In genomic region chr1:172477216-172477615, GRCh38 we compare ENCODE assay signal across 29 cellular contexts. TPM values are rescaled to one million over a fixed set of nuclear protein-coding genes. Genes with fewer than 3 reads are reported as not detected.
DNase-seq lines count a peak whose midpoint lies in the region; ATAC-seq, FAIRE-seq and TF ChIP-seq lines count a peak whose summit lies in the region.
"Had no signal": no experiment of that assay in that cellular context is flagged by ENCODE, and none has a peak within 500 bp of the region (broad histone marks: within the 10 kb centered on the region; RNA-seq: fewer than 3 reads in every experiment).

No MANE protein-coding gene starts in this region.

- peak overlapping the region; percentile 99 for H3K4ac ChIP-seq in trophoblast cell (ENCODE audit: low read depth, low read length)

- H3K18ac ChIP-seq in trophoblast cell (ENCODE audit: low read length), result peak overlapping the region; percentile 98

- H3K9ac ChIP-seq in HCT116 (ENCODE audit: low read length) (no peak overlapping the region), PC-3 (ENCODE audit: low read length) (no peak overlapping the region), trophoblast cell (ENCODE audit: low read length) (no peak overlapping the region)
- H3K9ac ChIP-seq: BLaER1, GM23248, KMS-11 had no signal

- H4K20me1 ChIP-seq in HCT116 (ENCODE audit: insufficient read depth) (no peaks in the 10 kb centered on the region), PC-3 (ENCODE audit: low read length) (no peaks in the 10 kb centered on the region)
- H4K20me1 ChIP-seq: BLaER1 had no signal

- H3K79me2 ChIP-seq in HCT116 (ENCODE audit: insufficient read depth, low read length) (no peaks in the 10 kb centered on the region), PC-3 (ENCODE audit: low read length) (no peaks in the 10 kb centered on the region), trophoblast cell (ENCODE audit: control insufficient read depth, insufficient read depth, low read length, poor library complexity) (peaks cover 3% of the 10 kb centered on the region)

- peak overlapping the region; percentile 97 for H2BK12ac ChIP-seq in trophoblast cell (ENCODE audit: low read length)

- CTCF ChIA-PET in HCT116 (lab: Charles Lee), result no interaction called here
- CTCF ChIA-PET in PC-3 (lab: Charles Lee), result no interaction called here

- H2AFZ ChIP-seq in HCT116 (ENCODE audit: low read depth, low read length, poor library complexity, severe bottlenecking), result peak overlapping the region; percentile 48
- H2AFZ ChIP-seq in PC-3 (ENCODE audit: low read length), result no peak overlapping the region
- H2AFZ ChIP-seq in trophoblast cell (ENCODE audit: insufficient read depth, low read length, poor library complexity), result no peak overlapping the region
- H2AFZ ChIP-seq: GM23248 had no signal

- H3K4me1 Mint-ChIP-seq in effector memory CD8-positive, alpha-beta T cell (ENCODE audit: low read depth in 2 of 2), result no peaks in the 10 kb centered on the region

- peak overlapping the region; percentile 100 for H2AK5ac ChIP-seq in trophoblast cell (ENCODE audit: low read length)

- peak overlapping the region; percentile 96 for H3K14ac ChIP-seq in trophoblast cell (ENCODE audit: low read length)

- ATAC-seq in HCT116 (no peak), PC-3 (no peak), foreskin keratinocyte (no peak)
- no peak for ATAC-seq in effector memory CD8-positive, alpha-beta T cell (replicated peaks)

- H3K27ac ChIP-seq in HCT116 (ENCODE audit: low read depth, low read length) (no peak overlapping the region; the same call in 1 of the 2 replicates), PC-3 (ENCODE audit: low read length) (0 out of 2 replicates have a peak overlapping the region, but pooled peaks have one; percentile 38), foreskin keratinocyte (peak overlapping the region; percentile 1), trophoblast cell (ENCODE audit: low read depth, low read length) (peak overlapping the region; percentile 98)
- H3K27ac ChIP-seq: BLaER1, GM23248, KMS-11, SK-N-MC had no signal

- H4K8ac ChIP-seq in trophoblast cell (ENCODE audit: low read depth, low read length), result peak overlapping the region; percentile 87

- TF ChIP-seq CTCF in HCT116 (IDR thresholded peaks at IDR 0.05 in 2 of 3, conservative IDR thresholded peaks at IDR 0.05 in 1 of 3; ENCODE audit: borderline replicate concordance in 1 of 3, insufficient read depth in 1 of 3, low read depth in 2 of 3, low read length in 2 of 3) (no peak), PC-3 (conservative IDR thresholded peaks at IDR 0.05; ENCODE audit: low read depth, low read length) (no peak), foreskin keratinocyte (conservative IDR thresholded peaks at IDR 0.05) (no peak)

- H3K36me3 ChIP-seq in HCT116 (ENCODE audit: control insufficient read depth in 1 of 2, insufficient read depth in 2 of 2, low read length in 2 of 2) (no peaks in the 10 kb centered on the region), PC-3 (ENCODE audit: low read depth, low read length) (no peaks in the 10 kb centered on the region), trophoblast cell (ENCODE audit: control insufficient read depth in 1 of 2, insufficient read depth in 2 of 2, low read length in 2 of 2) (no peaks in the 10 kb centered on the region)
- H3K36me3 ChIP-seq: BLaER1, HAP-1 had no signal

- H3K9me2 ChIP-seq in HCT116 (ENCODE audit: insufficient read depth) (no peaks in the 10 kb centered on the region), PC-3 (replicated peaks; ENCODE audit: low read length) (no peaks in the 10 kb centered on the region)

- no CpG with 5 or more reads among the region's 2 CpGs for WGBS in trophoblast cell (ENCODE audit: extremely low coverage, insufficient coverage, insufficient read length)

- H3K4me2 ChIP-seq in HCT116 (ENCODE audit: low read length) (no peak overlapping the region), PC-3 (ENCODE audit: low read length) (peak overlapping the region; percentile 50), trophoblast cell (ENCODE audit: low read length) (no peak overlapping the region)
- H3K4me2 ChIP-seq: BLaER1, KMS-11 had no signal

- DNase-seq in HCT116 (ENCODE audit: low read depth, low spot score) (no peak), PC-3 (peak; percentile 92), foreskin keratinocyte (peak in 1 of 2 donors; percentile 37), trophoblast cell (no peak), RCC 7860 (ENCODE audit: low spot score) (no peak), OCI-M2 (lab: John Stamatoyannopoulos, UW; ENCODE audit: unreplicated experiment) (no peak)
- DNase-seq in effector memory CD8-positive, alpha-beta T cell, result no peak
- DNase-seq: CD4-positive, alpha-beta T cell; GM23248; IMR-90; NCI-H1694; NCI-H2081; NCI-H2171; NCI-H345; NCI-H524; NCI-H82; RPMI8226; SHP77 treated with DMSO at 0.1 percent for 48 hours had no signal

- H3K4me3 ChIP-seq in HCT116 (replicated peaks in 1 of 2; ENCODE audit: low read depth in 1 of 2, low read length in 2 of 2), result no peak overlapping the region
- H3K4me3 ChIP-seq in PC-3 (ENCODE audit: low read length), result no peak overlapping the region
- no peak overlapping the region for H3K4me3 ChIP-seq in trophoblast cell (ENCODE audit: low read depth, low read length)
- H3K4me3 ChIP-seq: BLaER1, GM23248, HAP-1, SK-N-MC had no signal

- H3K27me3 ChIP-seq in HCT116 (ENCODE audit: insufficient read depth, low read length) (no peaks in the 10 kb centered on the region), PC-3 (ENCODE audit: low read length) (no peaks in the 10 kb centered on the region), foreskin keratinocyte (no peaks in the 10 kb centered on the region), trophoblast cell (ENCODE audit: insufficient read depth, low read length) (no peaks in the 10 kb centered on the region)
- H3K27me3 ChIP-seq: BLaER1 had no signal

- no peak overlapping the region for H3K4me3 Mint-ChIP-seq in effector memory CD8-positive, alpha-beta T cell
- H3K4me3 Mint-ChIP-seq: CD4-positive, alpha-beta T cell had no signal

- H3K4me1 ChIP-seq in HCT116 (ENCODE audit: control insufficient read depth in 1 of 2, insufficient read depth in 2 of 2, low read length in 2 of 2), result peaks cover 24 to 38% of the 10 kb centered on the region in 2 experiments
- H3K4me1 ChIP-seq in PC-3 (ENCODE audit: insufficient read depth, low read length), result peaks cover 48% of the 10 kb centered on the region
- H3K4me1 ChIP-seq in foreskin keratinocyte, result peaks cover 40% of the 10 kb centered on the region
- H3K4me1 ChIP-seq in trophoblast cell (ENCODE audit: control insufficient read depth in 1 of 2, insufficient read depth in 2 of 2, low read length in 2 of 2), result peaks cover 7 to 19% of the 10 kb centered on the region in 2 experiments
- H3K4me1 ChIP-seq: HAP-1 had no signal

- TF ChIP-seq RAD21 in HCT116 (IDR thresholded peaks at IDR 0.05; ENCODE audit: low read depth), result no peak

- H3K9me3 ChIP-seq in HCT116 (ENCODE audit: control insufficient read depth in 1 of 2, insufficient read depth in 1 of 2, low read depth in 1 of 2, low read length in 2 of 2) (no peaks in the 10 kb centered on the region), PC-3 (ENCODE audit: low read length) (no peaks in the 10 kb centered on the region), trophoblast cell (ENCODE audit: insufficient read depth, low read depth, low read length) (no peaks in the 10 kb centered on the region)
- H3K9me3 ChIP-seq: BLaER1, HAP-1 had no signal

- intact Hi-C loops in HCT116 (cut with micrococcal nuclease), result no loop called here
- intact Hi-C loops in PC-3 (cut with micrococcal nuclease), result no loop called here

- H3K79me1 ChIP-seq in trophoblast cell (ENCODE audit: low read length), result peaks cover 26% of the 10 kb centered on the region

- no peak overlapping the region for H3K27ac Mint-ChIP-seq in effector memory CD8-positive, alpha-beta T cell
- H3K27ac Mint-ChIP-seq: CD4-positive, alpha-beta T cell had no signal

- H3K36me3 Mint-ChIP-seq in effector memory CD8-positive, alpha-beta T cell (ENCODE audit: insufficient read depth), result no peaks in the 10 kb centered on the region

- TF ChIP-seq POLR2A in HCT116 (IDR thresholded peaks at IDR 0.05; ENCODE audit: borderline replicate concordance, extremely low read depth, insufficient read depth, insufficient read length), result no peak

- H4K91ac ChIP-seq in trophoblast cell (ENCODE audit: low read depth, low read length), result peak overlapping the region; percentile 100

- no peak overlapping the region for H3K23ac ChIP-seq in trophoblast cell (ENCODE audit: low read length)

- H2BK120ac ChIP-seq in trophoblast cell (ENCODE audit: insufficient read depth, low read length, poor library complexity), result peak overlapping the region; percentile 99

- BruUV-seq in HCT116 (replicated peaks; lab: Mats Ljungman, UMichigan) (no TSS peak), PC-3 (replicated peaks; lab: Mats Ljungman, UMichigan) (no TSS peak)

- no peaks in the 10 kb centered on the region for H3K9me3 Mint-ChIP-seq in effector memory CD8-positive, alpha-beta T cell
- H3K9me3 Mint-ChIP-seq: CD4-positive, alpha-beta T cell had no signal

- POLR2A ChIA-PET in HCT116 (lab: Charles Lee), result no interaction called here
- POLR2A ChIA-PET in PC-3 (lab: Charles Lee; ENCODE audit: unreplicated experiment), result no interaction called here

- H4K12ac ChIP-seq in trophoblast cell (ENCODE audit: low read depth, low read length), result no peak overlapping the region

- H2BK5ac ChIP-seq in trophoblast cell (ENCODE audit: low read depth, low read length, poor library complexity), result peak overlapping the region; percentile 100

- no peaks in the 10 kb centered on the region for H3F3A ChIP-seq in PC-3 (ENCODE audit: low read length, unreplicated experiment)

- no peak for FAIRE-seq in RCC 7860 (lab: Jason Lieb, UNC)
- FAIRE-seq: G401.6, GM12892, GM18507, HTR-8/SVneo had no signal

- RAD21 ChIA-PET in HCT116 (lab: Charles Lee; ENCODE audit: low non-redundant PET in 1 of 2, low total read pairs in 2 of 2, uncharacterized antibody in 2 of 2, unreplicated experiment in 2 of 2), result no interaction called here

- H3K27me3 Mint-ChIP-seq in effector memory CD8-positive, alpha-beta T cell, result peaks cover 10 to 11% of the 10 kb centered on the region in 2 donors

TF ChIP-seq in HCT116, 20 proteins besides CTCF, POLR2A, EP300 and RAD21 (continues in another document):
- TF ChIP-seq CEBPB (IDR thresholded peaks at IDR 0.05; ENCODE audit: low read depth), result no peak
- no peak for TF ChIP-seq EGR1 (IDR thresholded peaks at IDR 0.05; ENCODE audit: low read depth)

RNA-seq across cellular contexts. Expression of gene PIGC, which starts 33.3 kb away (rescaled TPM):
- total RNA-seq in HCT116 (2021; ENCODE audit: unreplicated experiment) (11.9 TPM), PC-3 (2014; rRNA removed) (57.5 and 70.5 TPM in 2 replicates), foreskin keratinocyte (22.8 and 25.1 TPM in 2 replicates)
- 10.8 and 13.6 TPM in 2 replicates for polyA plus RNA-seq in HCT116 (2012)
- 20.1 and 21.7 TPM in 2 replicates for polyA plus RNA-seq in foreskin keratinocyte
- polyA plus RNA-seq in trophoblast cell (2013), result 24.8 and 24.9 TPM in 2 replicates

RNA-seq across cellular contexts. Expression of gene SUCO, which starts 55.7 kb away (rescaled TPM):
- 22.6 TPM for total RNA-seq in HCT116 (2021; ENCODE audit: unreplicated experiment)
- 5.3 and 6.0 TPM in 2 replicates for polyA plus RNA-seq in HCT116 (2012)
- 72.0 and 81.3 TPM in 2 replicates for total RNA-seq in PC-3 (2014; rRNA removed)
- total RNA-seq in foreskin keratinocyte, result 19.3 and 20.2 TPM in 2 replicates
- 4.1 and 4.6 TPM in 2 replicates for polyA plus RNA-seq in foreskin keratinocyte
- polyA plus RNA-seq in trophoblast cell (2013), result 143 and 152 TPM in 2 replicates

RNA-seq across cellular contexts. Expression of gene C1orf105, which starts 56.7 kb away (rescaled TPM):
- not detected for total RNA-seq in HCT116 (2021; ENCODE audit: unreplicated experiment)
- not detected in 2 replicates for polyA plus RNA-seq in HCT116 (2012)
- not detected in 2 replicates for total RNA-seq in PC-3 (2014; rRNA removed)
- total RNA-seq in foreskin keratinocyte, result not detected in 2 replicates
- not detected in 2 replicates for polyA plus RNA-seq in foreskin keratinocyte
- polyA plus RNA-seq in trophoblast cell (2013), result 36.7 and 38.1 TPM in 2 replicates
- total RNA-seq: A673; CD4-positive, alpha-beta T cell; Daoy; GM23248; IMR-90; OCI-LY7 had no signal
- polyA plus RNA-seq: GM23248, IMR-90 had no signal
